ENCODE assay signal across 1 cellular context in genomic region chr5:175696139-175696854, GRCh38.
A peak's percentile ranks its signal among the peaks of the same experiment; 100 is the strongest.
TF ChIP-seq lines count a peak whose summit lies in the region.

No MANE protein-coding gene starts in this region.

TF ChIP-seq in K562, 482 proteins besides CTCF, POLR2A, EP300 and RAD21 (continued from another document):
- TF ChIP-seq ETV1 (tag; conservative IDR thresholded peaks at IDR 0.05; ENCODE audit: low read depth) (peak; percentile 96), SMAD4 (CRISPR knock-in tag; conservative IDR thresholded peaks at IDR 0.05) (peak; percentile 17; the same call in 1 of the 2 replicates), TFAP4 (CRISPR knock-in tag; IDR thresholded peaks at IDR 0.05; ENCODE audit: borderline replicate concordance) (peak; percentile 36; the same call in 1 of the 2 replicates), EHMT2 (IDR thresholded peaks at IDR 0.05) (peak; percentile 61; the same call in 1 of the 2 replicates), ETV6 (IDR thresholded peaks at IDR 0.05; ENCODE audit: borderline replicate concordance in 1 of 2, low read depth in 2 of 2, low read length in 1 of 2) (peak in 1 of 2 experiments; percentile 82; a peak in 2 of 4 replicates), ETV6 (CRISPR knock-in tag; IDR thresholded peaks at IDR 0.05; ENCODE audit: borderline replicate concordance) (no peak), ELF1 (tag; IDR thresholded peaks at IDR 0.05) (peak; percentile 64), ZBTB40 (IDR thresholded peaks at IDR 0.05) (peak; percentile 82), ZBTB40 (CRISPR knock-in tag; IDR thresholded peaks at IDR 0.05) (no peak), ESRRA (IDR thresholded peaks at IDR 0.05; ENCODE audit: borderline replicate concordance, low read depth) (peak; percentile 75; the same call in 1 of the 2 replicates), CBX1 (IDR thresholded peaks at IDR 0.05; ENCODE audit: low read depth) (peak; percentile 42; the same call in 1 of the 2 replicates), SPI1 (IDR thresholded peaks at IDR 0.05; ENCODE audit: borderline replicate concordance, low read depth, low read length) (0 out of 2 replicates have a peak, but pooled peaks have one; percentile 27), PRDM10 (IDR thresholded peaks at IDR 0.05; ENCODE audit: partially characterized antibody) (no peak), SMC3 (conservative IDR thresholded peaks at IDR 0.05; ENCODE audit: insufficient read depth, low read depth, low read length) (0 out of 2 replicates have a peak, but pooled peaks have one; percentile 7), FOXK1 (CRISPR knock-in tag; IDR thresholded peaks at IDR 0.05; ENCODE audit: borderline replicate concordance) (no peak), MTF1 (CRISPR knock-in tag; IDR thresholded peaks at IDR 0.05; ENCODE audit: borderline replicate concordance) (no peak), CREM (IDR thresholded peaks at IDR 0.05; ENCODE audit: low read depth) (peak; percentile 40; the same call in 1 of the 2 replicates), GABPA (tag; conservative IDR thresholded peaks at IDR 0.05; ENCODE audit: low read depth) (peak; percentile 88), TRIM24 (IDR thresholded peaks at IDR 0.05) (peak in 1 of 2 experiments; percentile 18; a peak in 1 of 4 replicates), DIDO1 (tag; IDR thresholded peaks at IDR 0.05; ENCODE audit: low read depth) (0 out of 2 replicates have a peak, but pooled peaks have one; percentile 38)
